Comparison of ENCODE assay signal across 8 cellular contexts in genomic region chr15:80778964-80779657, GRCh38. TPM values are rescaled to one million over a fixed set of nuclear protein-coding genes. Genes with fewer than 3 reads are reported as not detected.
DNase-seq lines count a peak whose midpoint lies in the region; ATAC-seq and TF ChIP-seq lines count a peak whose summit lies in the region.

A gene with protein sequence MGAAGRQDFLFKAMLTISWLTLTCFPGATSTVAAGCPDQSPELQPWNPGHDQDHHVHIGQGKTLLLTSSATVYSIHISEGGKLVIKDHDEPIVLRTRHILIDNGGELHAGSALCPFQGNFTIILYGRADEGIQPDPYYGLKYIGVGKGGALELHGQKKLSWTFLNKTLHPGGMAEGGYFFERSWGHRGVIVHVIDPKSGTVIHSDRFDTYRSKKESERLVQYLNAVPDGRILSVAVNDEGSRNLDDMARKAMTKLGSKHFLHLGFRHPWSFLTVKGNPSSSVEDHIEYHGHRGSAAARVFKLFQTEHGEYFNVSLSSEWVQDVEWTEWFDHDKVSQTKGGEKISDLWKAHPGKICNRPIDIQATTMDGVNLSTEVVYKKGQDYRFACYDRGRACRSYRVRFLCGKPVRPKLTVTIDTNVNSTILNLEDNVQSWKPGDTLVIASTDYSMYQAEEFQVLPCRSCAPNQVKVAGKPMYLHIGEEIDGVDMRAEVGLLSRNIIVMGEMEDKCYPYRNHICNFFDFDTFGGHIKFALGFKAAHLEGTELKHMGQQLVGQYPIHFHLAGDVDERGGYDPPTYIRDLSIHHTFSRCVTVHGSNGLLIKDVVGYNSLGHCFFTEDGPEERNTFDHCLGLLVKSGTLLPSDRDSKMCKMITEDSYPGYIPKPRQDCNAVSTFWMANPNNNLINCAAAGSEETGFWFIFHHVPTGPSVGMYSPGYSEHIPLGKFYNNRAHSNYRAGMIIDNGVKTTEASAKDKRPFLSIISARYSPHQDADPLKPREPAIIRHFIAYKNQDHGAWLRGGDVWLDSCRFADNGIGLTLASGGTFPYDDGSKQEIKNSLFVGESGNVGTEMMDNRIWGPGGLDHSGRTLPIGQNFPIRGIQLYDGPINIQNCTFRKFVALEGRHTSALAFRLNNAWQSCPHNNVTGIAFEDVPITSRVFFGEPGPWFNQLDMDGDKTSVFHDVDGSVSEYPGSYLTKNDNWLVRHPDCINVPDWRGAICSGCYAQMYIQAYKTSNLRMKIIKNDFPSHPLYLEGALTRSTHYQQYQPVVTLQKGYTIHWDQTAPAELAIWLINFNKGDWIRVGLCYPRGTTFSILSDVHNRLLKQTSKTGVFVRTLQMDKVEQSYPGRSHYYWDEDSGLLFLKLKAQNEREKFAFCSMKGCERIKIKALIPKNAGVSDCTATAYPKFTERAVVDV (N-terminal part only) (plus strand): TSS chr15:80779370. CDS start chr15:80873880, 94,510 bp downstream.

- H3K27ac ChIP-seq in substantia nigra (ENCODE audit: low read depth, low read length, poor library complexity, severe bottlenecking), result no peak within 1 kb of the TSS

- H3K27me3 Mint-ChIP-seq in activated T-cell treated with anti-CD3 and anti-CD28 coated beads, Interleukin-2, amount 50 U/mL, for 4 hours (ENCODE audit: low read depth), result peaks cover 48% of the 10 kb centered on the region
- H3K27me3 Mint-ChIP-seq in naive thymus-derived CD8-positive, alpha-beta T cell, result peaks cover 9 to 52% (median 32%) of the 10 kb centered on the region in 5 donors

- H3K27ac Mint-ChIP-seq in naive thymus-derived CD8-positive, alpha-beta T cell, result no peak within 1 kb of the TSS

- H3K4me3 Mint-ChIP-seq in activated T-cell treated with anti-CD3 and anti-CD28 coated beads, Interleukin-2, amount 50 U/mL, for 4 hours, result peak within 1 kb of the TSS; percentile 68
- peak within 1 kb of the TSS; percentile 6 to 79 (median 68) for H3K4me3 Mint-ChIP-seq in naive thymus-derived CD8-positive, alpha-beta T cell

- TF ChIP-seq CTCF in fibroblast of the aortic adventitia (IDR thresholded peaks at IDR 0.05; ENCODE audit: insufficient read depth, low read length), result peak; percentile 69

- H3K4me1 Mint-ChIP-seq in activated T-cell treated with anti-CD3 and anti-CD28 coated beads, Interleukin-2, amount 50 U/mL, for 4 hours (ENCODE audit: low read depth), result peaks cover 17% of the 10 kb centered on the region
- H3K4me1 Mint-ChIP-seq in naive thymus-derived CD8-positive, alpha-beta T cell, result peaks cover 5 to 20% (median 18%) of the 10 kb centered on the region in 4 donors

- H3K9me3 Mint-ChIP-seq in activated T-cell treated with anti-CD3 and anti-CD28 coated beads, Interleukin-2, amount 50 U/mL, for 4 hours, result no peaks in the 10 kb centered on the region
- peaks cover 0 to 2% (median 0%) of the 10 kb centered on the region in 9 donors for H3K9me3 Mint-ChIP-seq in naive thymus-derived CD8-positive, alpha-beta T cell

- POLR2A ChIA-PET in naive thymus-derived CD8-positive, alpha-beta T cell (lab: Charles Lee), result no interaction called here

- peak; percentile 69 for ATAC-seq in GM21360 (IDR thresholded peaks at IDR 0.05; ENCODE audit: unreplicated experiment)
- peak; percentile 73 to 77 for ATAC-seq in activated T-cell treated with anti-CD3 and anti-CD28 coated beads, Interleukin-2, amount 50 U/mL, for 4 hours
- peak in 1 of 2 donors; percentile 53 for ATAC-seq in naive thymus-derived CD8-positive, alpha-beta T cell
- no peak for ATAC-seq in HG03442 (IDR thresholded peaks at IDR 0.05; ENCODE audit: unreplicated experiment)

- DNase-seq in AML-193 (lab: John Stamatoyannopoulos, UW), result peak; percentile 9 to 26
- peak; percentile 78 to 87 for DNase-seq in NCI-H524 (lab: John Stamatoyannopoulos, UW)
- DNase-seq in activated T-cell treated with anti-CD3 and anti-CD28 coated beads, Interleukin-2, amount 50 U/mL, for 4 hours, result no peak
- peak; percentile 91 for DNase-seq in fibroblast of the aortic adventitia (ENCODE audit: low read depth)
- peak in 4 of 10 donors; percentile 1 to 22 (median 17) for DNase-seq in naive thymus-derived CD8-positive, alpha-beta T cell
- peak in 46 of 49 donors; percentile 6 to 88 (median 48) for DNase-seq in substantia nigra (lab: John Stamatoyannopoulos, UW)

- H3K36me3 Mint-ChIP-seq in activated T-cell treated with anti-CD3 and anti-CD28 coated beads, Interleukin-2, amount 50 U/mL, for 4 hours (ENCODE audit: insufficient read depth), result no peaks in the 10 kb centered on the region
- H3K36me3 Mint-ChIP-seq in naive thymus-derived CD8-positive, alpha-beta T cell, result no peaks in the 10 kb centered on the region

- H3K4me3 ChIP-seq in fibroblast of the aortic adventitia (ENCODE audit: low read depth, low read length), result peak within 1 kb of the TSS; percentile 97

RNA-seq across cellular contexts. Expression of the gene that starts here (rescaled TPM):
- total RNA-seq in activated T-cell treated with anti-CD3 and anti-CD28 coated beads, Interleukin-2, amount 50 U/mL, for 4 hours, result under 1 TPM; 0.30 to 0.51 (median 0.37) TPM
- 225 and 249 TPM in 2 replicates for total RNA-seq in fibroblast of the aortic adventitia (ENCODE audit: low replicate concordance)
- not detected for total RNA-seq in naive thymus-derived CD8-positive, alpha-beta T cell
- polyA plus RNA-seq in naive thymus-derived CD8-positive, alpha-beta T cell, result under 1 TPM in 1 of 3 donors, not detected in 2; 0.13 TPM

Comparison
In these comparisons a context has a peak if more than half of its experiments do, and no peak if none do; other contexts are left out.
1. RNA of the gene that starts here (total RNA-seq): 225 to 249 TPM in fibroblast of the aortic adventitia; 0.30 to 0.51 TPM in activated T-cell treated with anti-CD3 and anti-CD28 coated beads, Interleukin-2, amount 50 U/mL, for 4 hours and not detected in naive thymus-derived CD8-positive, alpha-beta T cell; every median in the first group is over 100 times any median in the second.
2. Peak in ATAC-seq in activated T-cell treated with anti-CD3 and anti-CD28 coated beads, Interleukin-2, amount 50 U/mL, for 4 hours; RNA of the gene not detected or under 1 TPM.